Comparison of ENCODE assay signal across 28 cellular contexts in genomic region chr2:76281176-76281841, GRCh38.
A peak's percentile ranks its signal among the peaks of the same experiment; 100 is the strongest.
DNase-seq lines count a peak whose midpoint lies in the region; ATAC-seq, FAIRE-seq and TF ChIP-seq lines count a peak whose summit lies in the region.
"Had no signal": no experiment of that assay in that cellular context is flagged by ENCODE, and none has a peak within 500 bp of the region (broad histone marks: within the 10 kb centered on the region; RNA-seq: fewer than 3 reads in every experiment).

No MANE protein-coding gene starts in this region.

- ATAC-seq in GM23338 (no peak), GM18520 (IDR thresholded peaks at IDR 0.05; ENCODE audit: unreplicated experiment) (no peak), HG03442 (IDR thresholded peaks at IDR 0.05; ENCODE audit: unreplicated experiment) (no peak)
- ATAC-seq: effector memory CD8-positive, alpha-beta T cell; left lobe of liver; natural killer cell; right cardiac atrium had no signal

- H3K23me2 ChIP-seq in H1 (ENCODE audit: low read depth, low read length), result no peaks in the 10 kb centered on the region

- H4K20me1 ChIP-seq in GM23338 (replicated peaks; ENCODE audit: insufficient read depth) (no peaks in the 10 kb centered on the region), H1 (replicated peaks in 1 of 2; ENCODE audit: control insufficient read depth in 1 of 2, insufficient read depth in 2 of 2, low read length in 2 of 2) (no peaks in the 10 kb centered on the region)

- H3K4me1 ChIP-seq in A673 (ENCODE audit: insufficient read depth, low read length, poor library complexity, severe bottlenecking) (peaks cover 26% of the 10 kb centered on the region), GM23338 (ENCODE audit: insufficient read depth) (peaks cover 7% of the 10 kb centered on the region; the same call in 1 of the 2 replicates), H1 (replicated peaks in 1 of 4; ENCODE audit: control insufficient read depth in 3 of 4, insufficient read depth in 4 of 4, low read length in 3 of 4) (peaks cover 0 to 3% (median 1%) of the 10 kb centered on the region in 4 experiments; a peak in 2 of 7 replicates)
- H3K4me1 ChIP-seq: colonic mucosa, esophagus muscularis mucosa, parathyroid adenoma had no signal

- no peak overlapping the region for H3K4me3 ChIP-seq in A673 (ENCODE audit: low read depth, low read length, poor library complexity, severe bottlenecking)
- no peak overlapping the region for H3K4me3 ChIP-seq in GM23338
- no peak overlapping the region for H3K4me3 ChIP-seq in H1 (ENCODE audit: extremely low read depth in 1 of 4, insufficient read depth in 2 of 4, low read depth in 3 of 4, low read length in 4 of 4)
- H3K4me3 ChIP-seq: colonic mucosa, esophagus muscularis mucosa, GM23248 had no signal

- H3K79me2 ChIP-seq in GM23338 (replicated peaks; ENCODE audit: insufficient read depth) (no peaks in the 10 kb centered on the region), H1 (ENCODE audit: control insufficient read depth in 1 of 2, insufficient read depth in 2 of 2, low read length in 2 of 2) (no peaks in the 10 kb centered on the region)
- H3K79me2 ChIP-seq: parathyroid adenoma had no signal

- no peaks in the 10 kb centered on the region for H3K9me2 ChIP-seq in GM23338 (ENCODE audit: insufficient read depth)

- H2BK120ac ChIP-seq in H1 (replicated peaks; ENCODE audit: low read depth, low read length), result no peak overlapping the region

- BruUV-seq in A673 (replicated peaks; lab: Mats Ljungman, UMichigan), result no TSS peak

- no peak overlapping the region for H3K14ac ChIP-seq in H1 (ENCODE audit: insufficient read length)

- TF ChIP-seq CTCF in A673 (conservative IDR thresholded peaks at IDR 0.05; ENCODE audit: low read depth, low read length), result no peak
- peak in 1 of 2 experiments; percentile 39; a peak in 2 of 4 replicates for TF ChIP-seq CTCF in GM23338 (conservative IDR thresholded peaks at IDR 0.05; ENCODE audit: low read depth in 2 of 2)
- no peak for TF ChIP-seq CTCF in H1 (IDR thresholded peaks at IDR 0.05; ENCODE audit: control extremely low read depth in 1 of 3, insufficient read depth in 1 of 3, low read depth in 1 of 3, low read length in 3 of 3)

- peaks cover 13% of the 10 kb centered on the region; the same call in 2 of the 3 replicates for H3K4me1 Mint-ChIP-seq in GM23338
- H3K4me1 Mint-ChIP-seq: activated CD4-positive, alpha-beta T cell treated with anti-CD3 and anti-CD28 coated beads, Interleukin-2, amount 10 ng/mL, durations not matched to agents 24 days and 14 days; immature natural killer cell; natural killer cell had no signal

- H2BK5ac ChIP-seq in H1 (ENCODE audit: low read depth, low read length), result no peak overlapping the region

- no peak overlapping the region for H2BK15ac ChIP-seq in H1 (ENCODE audit: low read length)

- no peaks in the 10 kb centered on the region for H3K36me3 ChIP-seq in A673 (ENCODE audit: insufficient read depth, low read length, poor library complexity, severe bottlenecking)
- no peaks in the 10 kb centered on the region for H3K36me3 ChIP-seq in GM23338 (ENCODE audit: insufficient read depth)
- H3K36me3 ChIP-seq in H1 (ENCODE audit: control insufficient read depth in 2 of 4, insufficient read depth in 4 of 4, low read length in 3 of 4), result no peaks in the 10 kb centered on the region
- H3K36me3 ChIP-seq: colonic mucosa, esophagus muscularis mucosa had no signal

- FAIRE-seq in H1 (lab: Jason Lieb, UNC), result no peak
- no peak for FAIRE-seq in RCC 7860 (lab: Jason Lieb, UNC)
- FAIRE-seq: frontal cortex, urothelium cell line had no signal

- intact Hi-C loops in A673 (cut with micrococcal nuclease; ENCODE audit: unreplicated experiment), result no loop called here

- no peak for TF ChIP-seq POLR2A in H1 (IDR thresholded peaks at IDR 0.05; ENCODE audit: control extremely low read depth in 1 of 2, low read depth in 2 of 2, low read length in 2 of 2)

- no peaks in the 10 kb centered on the region for H3K79me1 ChIP-seq in H1 (ENCODE audit: low read depth, low read length)

- H3K18ac ChIP-seq in H1 (ENCODE audit: extremely low read depth, low read length), result no peak overlapping the region

- POLR2A ChIA-PET in A673 (lab: Charles Lee; ENCODE audit: low non-redundant PET) (no interaction called here), H1 (lab: Charles Lee; ENCODE audit: partially characterized antibody) (no interaction called here)

- no peak for TF ChIP-seq RAD21 in H1 (IDR thresholded peaks at IDR 0.05 in 1 of 2, conservative IDR thresholded peaks at IDR 0.05 in 1 of 2; ENCODE audit: low read depth in 2 of 2, low read length in 2 of 2)

- no peak overlapping the region for H3K56ac ChIP-seq in H1 (replicated peaks; ENCODE audit: insufficient read length, low read depth, low read length)

- H3K9me3 Mint-ChIP-seq in GM23338, result no peaks in the 10 kb centered on the region
- H3K9me3 Mint-ChIP-seq: activated CD4-positive, alpha-beta T cell treated with anti-CD3 and anti-CD28 coated beads, Interleukin-2, amount 10 ng/mL, durations not matched to agents 24 days and 14 days had no signal

- DNase-seq in A673 (ENCODE audit: low spot score) (peak; percentile 38), GM23338 (ENCODE audit: low spot score) (no peak), NCI-H524 treated with DMSO at 0.1 percent for 48 hours (lab: John Stamatoyannopoulos, UW) (peak; percentile 77), H1 (ENCODE audit: low read depth in 1 of 2, low spot score in 2 of 2) (no peak), RCC 7860 (ENCODE audit: low spot score) (no peak), amniotic stem cell (lab: John Stamatoyannopoulos, UW) (no peak)
- DNase-seq: activated CD4-positive, alpha-beta T cell treated with anti-CD3 and anti-CD28 coated beads, Interleukin-2, amount 10 ng/mL, durations not matched to agents 24 days and 14 days; activated naive CD4-positive, alpha-beta T cell treated with anti-CD3 and anti-CD28 coated beads, Interleukin-2, amount 50 U/mL, for 16 hours; C1 segment of cervical spinal cord; Calu3; colonic mucosa; effector memory CD8-positive, alpha-beta T cell; GM23248; immature natural killer cell; natural killer cell; NCI-H1694; right cardiac atrium; stimulated activated CD4-positive, alpha-beta T cell treated with anti-CD3 and anti-CD28 coated beads, Interleukin-12 subunit alpha, Interleukin-12 subunit beta, amount 100 ng/mL, for 4 hours; stimulated activated CD4-positive, alpha-beta T cell treated with anti-CD3 and anti-CD28 coated beads, Interleukin-4, amount 100 ng/mL, for 4 hours; stimulated activated naive CD4-positive, alpha-beta T cell; T-helper 2 cell had no signal

- no peak overlapping the region for H3K4me3 Mint-ChIP-seq in GM23338
- H3K4me3 Mint-ChIP-seq: activated CD4-positive, alpha-beta T cell treated with anti-CD3 and anti-CD28 coated beads, Interleukin-2, amount 10 ng/mL, durations not matched to agents 24 days and 14 days; effector memory CD8-positive, alpha-beta T cell; immature natural killer cell; natural killer cell had no signal

- H3K27me3 ChIP-seq in A673 (replicated peaks; ENCODE audit: insufficient read depth, low read depth, low read length, poor library complexity) (no peaks in the 10 kb centered on the region), GM23338 (ENCODE audit: insufficient read depth) (no peaks in the 10 kb centered on the region), H1 (replicated peaks in 1 of 4; ENCODE audit: control insufficient read depth in 3 of 4, extremely low read depth in 1 of 4, insufficient read depth in 3 of 4, low read length in 3 of 4) (no peaks in the 10 kb centered on the region)
- H3K27me3 ChIP-seq: colonic mucosa, esophagus muscularis mucosa had no signal

- H4K5ac ChIP-seq in H1 (ENCODE audit: insufficient read length, low read depth, low read length), result no peak overlapping the region

- CTCF ChIA-PET in A673 (lab: Charles Lee) (no interaction called here), H1 (lab: Charles Lee; ENCODE audit: partially characterized antibody) (interaction anchor here (1.2 to 2.2 kb wide), 2 partner anchors 10 to 319 kb away, joined by 3 to 5 read pairs; no protein-coding TSS in a partner anchor)

- no peak overlapping the region for H3K23ac ChIP-seq in H1 (ENCODE audit: insufficient read length)

- H2AFZ ChIP-seq in GM23338 (peak overlapping the region; percentile 82), H1 (ENCODE audit: low read length) (peak overlapping the region; percentile 39; the same call in 1 of the 2 replicates)
- H2AFZ ChIP-seq: GM23248, parathyroid adenoma had no signal

- no peaks in the 10 kb centered on the region for H3K27me3 Mint-ChIP-seq in GM23338 (ENCODE audit: insufficient read depth, low read depth, poor library complexity)
- H3K27me3 Mint-ChIP-seq: activated CD4-positive, alpha-beta T cell treated with anti-CD3 and anti-CD28 coated beads, Interleukin-2, amount 10 ng/mL, durations not matched to agents 24 days and 14 days; effector memory CD8-positive, alpha-beta T cell had no signal

- no peaks in the 10 kb centered on the region for H3K36me3 Mint-ChIP-seq in GM23338 (ENCODE audit: low read depth)
- H3K36me3 Mint-ChIP-seq: natural killer cell had no signal

- TF ChIP-seq EP300 in H1 (IDR thresholded peaks at IDR 0.05; ENCODE audit: borderline replicate concordance in 1 of 2, low read depth in 2 of 2, low read length in 2 of 2), result no peak

- no peak overlapping the region for H4K91ac ChIP-seq in H1 (replicated peaks; ENCODE audit: insufficient read length, low read length)

- no peaks in the 10 kb centered on the region for H3F3A ChIP-seq in GM23338 (replicated peaks; ENCODE audit: low read depth)

- H3K4ac ChIP-seq in H1 (replicated peaks; ENCODE audit: insufficient read length, low read depth, low read length), result no peak overlapping the region

- no peak overlapping the region for H2AK5ac ChIP-seq in H1 (ENCODE audit: low read depth, low read length)

- WGBS in H1 (ENCODE audit: extremely low coverage in 1 of 2, insufficient coverage in 1 of 2, insufficient read length in 1 of 2, insufficient replicate concordance in 2 of 2, low coverage in 1 of 2, low lambda C conversion rate in 2 of 2, missing lambda C conversion rate in 1 of 2), 2 experiments, result 100% methylated on average over 2 of the region's 2 CpGs; no CpG with 5 or more reads in 1 of the 2 experiments

- peak overlapping the region; percentile 52 for H3K27ac ChIP-seq in A673 (ENCODE audit: low read depth, low read length, poor library complexity, severe bottlenecking)
- H3K27ac ChIP-seq in GM23338 (ENCODE audit: low read depth), result no peak overlapping the region
- no peak overlapping the region for H3K27ac ChIP-seq in H1 (ENCODE audit: low read depth, low read length)
- H3K27ac ChIP-seq: colonic mucosa, esophagus muscularis mucosa, GM23248, parathyroid adenoma had no signal

- no peak overlapping the region for H3K9ac ChIP-seq in H1 (replicated peaks in 1 of 4; ENCODE audit: extremely low read depth in 1 of 4, low read depth in 3 of 4, low read length in 3 of 4)
- H3K9ac ChIP-seq: GM23248, parathyroid adenoma had no signal

- no peak overlapping the region for H4K8ac ChIP-seq in H1 (ENCODE audit: extremely low read depth, insufficient read depth, low read length)

- H3K27ac Mint-ChIP-seq in GM23338, result no peak overlapping the region
- H3K27ac Mint-ChIP-seq: activated CD4-positive, alpha-beta T cell treated with anti-CD3 and anti-CD28 coated beads, Interleukin-2, amount 10 ng/mL, durations not matched to agents 24 days and 14 days; effector memory CD8-positive, alpha-beta T cell; immature natural killer cell; natural killer cell had no signal

- no peak overlapping the region for H2BK12ac ChIP-seq in H1 (ENCODE audit: low read depth, low read length)

- no peak overlapping the region for H2BK20ac ChIP-seq in H1 (ENCODE audit: low read length)

- H3K9me3 ChIP-seq in A673 (ENCODE audit: low read depth, low read length, poor library complexity, severe bottlenecking), result no peaks in the 10 kb centered on the region
- no peaks in the 10 kb centered on the region for H3K9me3 ChIP-seq in H1 (ENCODE audit: insufficient read depth in 2 of 2, low read depth in 1 of 2, low read length in 1 of 2)
- H3K9me3 ChIP-seq: colonic mucosa, esophagus muscularis mucosa had no signal

- H3K4me2 ChIP-seq in GM23338, result no peak overlapping the region
- H3K4me2 ChIP-seq in H1 (ENCODE audit: insufficient read depth in 1 of 2, low read depth in 2 of 2, low read length in 2 of 2), result no peak overlapping the region

Comparison
In these comparisons a context has a peak if more than half of its experiments do, and no peak if none do; other contexts are left out.
1. DNase-seq: peak in A673 (single experiment) and NCI-H524 treated with DMSO at 0.1 percent for 48 hours (single experiment); none in GM23338 (single experiment), H1 (0 of 2), RCC 7860 (single experiment) and amniotic stem cell (single experiment).